ENCODE assay signal across 22 cellular contexts in the genomic region with DNA sequence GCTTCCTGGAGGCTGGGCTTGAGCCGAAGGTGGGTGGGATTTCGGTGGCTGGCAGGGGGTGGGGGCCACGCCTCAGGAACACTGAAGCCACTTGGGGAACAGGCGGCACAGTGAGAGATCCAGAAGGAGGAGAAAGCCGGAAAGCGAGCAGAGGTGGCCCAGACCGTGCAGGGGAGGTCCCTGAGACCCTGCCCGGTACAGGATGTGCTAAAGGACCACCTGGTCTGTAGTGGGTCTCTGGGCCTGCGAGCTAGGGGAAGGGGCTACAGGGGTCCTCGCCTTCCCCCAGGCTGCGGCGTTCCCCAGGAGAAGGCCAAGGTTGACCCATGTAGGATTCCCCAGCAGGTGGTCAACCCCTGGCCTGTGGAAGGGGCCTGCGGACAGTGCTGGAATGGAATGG. TPM values are rescaled to one million over a fixed set of nuclear protein-coding genes. Genes with fewer than 3 reads are reported as not detected.
"Had no signal": no experiment of that assay in that cellular context is flagged by ENCODE, and none has a peak within 500 bp of the region (broad histone marks: within the 10 kb centered on the region; RNA-seq: fewer than 3 reads in every experiment).

TSS of gene TLE7 (minus strand) at position 14 of the 400 bp plus-strand sequence. CDS start 8,730 bp downstream, outside the sequence.

- H3K27ac ChIP-seq: coronary artery, heart left ventricle, left ventricle myocardium inferior, lower lobe of right lung, spleen, tibial nerve, upper lobe of right lung, vagina had no signal

- H3K36me3 ChIP-seq: lower lobe of right lung, upper lobe of right lung, vagina had no signal

- DNase-seq: effector CD4-positive, alpha-beta T cell; heart left ventricle; hippocampal formation; left ventricle myocardium inferior; lower lobe of right lung; mesenchymal stem cell; spleen; upper lobe of right lung had no signal

- ATAC-seq: esophagus mucosa; sciatic nerve; stimulated activated memory B cell treated with anti-CD40 and anti-IgM and Interleukin-4, amounts not matched to agents 10 μg/mL and 1 μg/mL and 100 μg/mL, for 72 hours had no signal

- H3K27me3 ChIP-seq: tibial nerve, upper lobe of right lung, vagina had no signal

- H3K4me1 ChIP-seq: heart left ventricle, left ventricle myocardium inferior, lower lobe of right lung, spleen, tibial nerve, upper lobe of right lung, vagina had no signal

- H3K4me3 ChIP-seq: coronary artery, heart left ventricle, left ventricle myocardium inferior, lower lobe of right lung, tibial nerve, upper lobe of right lung, vagina had no signal

RNA-seq across cellular contexts. Expression of gene TLE7, which starts in this region (rescaled TPM):
- total RNA-seq: dermis microvascular lymphatic vessel endothelial cell, esophagus mucosa, fibroblast of lung, frontal cortex, glomerular endothelial cell, heart left ventricle, left ventricle myocardium inferior, lower lobe of right lung, omental fat pad, pulmonary artery endothelial cell, sciatic nerve, skeletal muscle tissue, spleen, temporal lobe, tibial nerve, upper lobe of right lung, vagina had no signal
